11 cellular contexts compared by ENCODE assay signal in the genomic region with DNA sequence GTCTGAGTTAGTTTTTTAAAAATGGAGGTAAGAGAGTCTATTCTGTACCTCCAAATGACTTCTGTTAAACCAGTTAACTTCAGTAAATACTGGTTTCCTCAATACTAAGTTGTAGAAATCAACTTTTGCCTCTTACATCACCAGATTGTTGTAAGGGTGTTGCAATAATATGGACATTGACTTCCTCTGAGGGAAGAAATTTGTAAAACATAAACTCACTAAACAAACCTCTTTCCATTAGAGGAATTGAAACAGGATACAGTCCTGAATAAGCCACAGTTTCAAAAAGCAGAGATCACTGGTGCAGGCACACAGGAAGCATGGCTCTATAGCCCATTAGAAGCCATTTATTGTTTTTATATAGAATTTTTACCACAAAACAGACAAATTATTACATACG. TPM values are rescaled to one million over a fixed set of nuclear protein-coding genes. Genes with fewer than 3 reads are reported as not detected.
DNase-seq lines count a peak whose midpoint lies in the region; ATAC-seq and TF ChIP-seq lines count a peak whose summit lies in the region.
"Had no signal": no experiment of that assay in that cellular context is flagged by ENCODE, and none has a peak within 500 bp of the region (broad histone marks: within the 10 kb centered on the region; RNA-seq: fewer than 3 reads in every experiment).

No MANE protein-coding gene starts in this region.

- no peak for TF ChIP-seq CTCF in epithelial cell of proximal tubule (conservative IDR thresholded peaks at IDR 0.05; ENCODE audit: low read depth, low read length)

- H3K27ac Mint-ChIP-seq in activated T-helper 17 cell treated with anti-CD3 and anti-CD28 coated beads, Interleukin-2, amount 50 U/mL, for 72 hours, result no peak overlapping the region
- H3K27ac Mint-ChIP-seq: activated naive CD4-positive, alpha-beta T cell treated with anti-CD3 and anti-CD28 coated beads, Interleukin-2, amount 10 ng/mL, durations not matched to agents 7 days and 5 days had no signal

- no peaks in the 10 kb centered on the region for H3K9me3 Mint-ChIP-seq in activated T-helper 17 cell treated with anti-CD3 and anti-CD28 coated beads, Interleukin-2, amount 50 U/mL, for 72 hours
- H3K9me3 Mint-ChIP-seq: activated naive CD4-positive, alpha-beta T cell treated with anti-CD3 and anti-CD28 coated beads, Interleukin-2, amount 10 ng/mL, durations not matched to agents 7 days and 5 days had no signal

- DNase-seq in AML-193 (lab: John Stamatoyannopoulos, UW), result peak; percentile 82 to 89
- peak; percentile 51 for DNase-seq in epithelial cell of proximal tubule (ENCODE audit: low read depth)
- DNase-seq in erythroblast (lab: John Stamatoyannopoulos, UW), result no peak
- no peak for DNase-seq in NCI-H524 (lab: John Stamatoyannopoulos, UW)
- DNase-seq: activated naive CD4-positive, alpha-beta T cell treated with anti-CD3 and anti-CD28 coated beads, Interleukin-2, amount 10 ng/mL, durations not matched to agents 7 days and 5 days had no signal

- H3K4me1 Mint-ChIP-seq in activated T-helper 17 cell treated with anti-CD3 and anti-CD28 coated beads, Interleukin-2, amount 50 U/mL, for 72 hours, result no peaks in the 10 kb centered on the region
- H3K4me1 Mint-ChIP-seq: activated naive CD4-positive, alpha-beta T cell treated with anti-CD3 and anti-CD28 coated beads, Interleukin-2, amount 10 ng/mL, durations not matched to agents 7 days and 5 days had no signal

- H3K4me3 Mint-ChIP-seq in activated T-helper 17 cell treated with anti-CD3 and anti-CD28 coated beads, Interleukin-2, amount 50 U/mL, for 72 hours, result no peak overlapping the region
- H3K4me3 Mint-ChIP-seq: activated naive CD4-positive, alpha-beta T cell treated with anti-CD3 and anti-CD28 coated beads, Interleukin-2, amount 10 ng/mL, durations not matched to agents 7 days and 5 days had no signal

- H3K36me3 Mint-ChIP-seq in activated T-helper 17 cell treated with anti-CD3 and anti-CD28 coated beads, Interleukin-2, amount 50 U/mL, for 72 hours (ENCODE audit: low read depth), result no peaks in the 10 kb centered on the region
- H3K36me3 Mint-ChIP-seq: activated naive CD4-positive, alpha-beta T cell treated with anti-CD3 and anti-CD28 coated beads, Interleukin-2, amount 10 ng/mL, durations not matched to agents 7 days and 5 days had no signal

- no peak for TF ChIP-seq POLR2A in erythroblast (IDR thresholded peaks at IDR 0.05; ENCODE audit: low read length)

- peaks cover 12% of the 10 kb centered on the region for H3K27me3 Mint-ChIP-seq in activated T-helper 17 cell treated with anti-CD3 and anti-CD28 coated beads, Interleukin-2, amount 50 U/mL, for 72 hours
- H3K27me3 Mint-ChIP-seq: activated naive CD4-positive, alpha-beta T cell treated with anti-CD3 and anti-CD28 coated beads, Interleukin-2, amount 10 ng/mL, durations not matched to agents 7 days and 5 days had no signal

- H3K4me3 ChIP-seq in epithelial cell of proximal tubule (ENCODE audit: low read depth, low read length), result no peak overlapping the region
- H3K4me3 ChIP-seq: A549, lung had no signal

- peak; percentile 93 for ATAC-seq in GM21528 (IDR thresholded peaks at IDR 0.05; ENCODE audit: low FRiP score, unreplicated experiment)
- peak; percentile 99 for ATAC-seq in HG03457 (IDR thresholded peaks at IDR 0.05; ENCODE audit: unreplicated experiment)
- ATAC-seq in HG03045 (IDR thresholded peaks at IDR 0.05; ENCODE audit: unreplicated experiment), result no peak
- no peak for ATAC-seq in activated T-helper 17 cell treated with anti-CD3 and anti-CD28 coated beads, Interleukin-2, amount 50 U/mL, for 72 hours (replicated peaks)
- ATAC-seq: A549 had no signal

RNA-seq across cellular contexts. Expression of gene SLCO6A1, which starts 32.7 kb away (rescaled TPM):
- total RNA-seq in epithelial cell of proximal tubule, result not detected in 2 replicates
- not detected for total RNA-seq in activated T-helper 17 cell treated with anti-CD3 and anti-CD28 coated beads, Interleukin-2, amount 50 U/mL, for 72 hours
- total RNA-seq: lung had no signal

Comparison
In these comparisons a context has a peak if more than half of its experiments do, and no peak if none do; other contexts are left out.
1. DNase-seq: peak in AML-193 (2 of 2) and epithelial cell of proximal tubule (single experiment); none in erythroblast (0 of 2) and NCI-H524 (0 of 2).
2. ATAC-seq: peak in GM21528 (single experiment) and HG03457 (single experiment); none in HG03045 (single experiment) and activated T-helper 17 cell treated with anti-CD3 and anti-CD28 coated beads, Interleukin-2, amount 50 U/mL, for 72 hours (single experiment).